8 cellular contexts compared by ENCODE assay signal in genomic region chr18:51030537-51031258, GRCh38. TPM values are rescaled to one million over a fixed set of nuclear protein-coding genes. Genes with fewer than 3 reads are reported as not detected.
DNase-seq lines count a peak whose midpoint lies in the region; ATAC-seq and TF ChIP-seq lines count a peak whose summit lies in the region.

No MANE protein-coding gene starts in this region.

- H3K4me3 Mint-ChIP-seq in activated naive CD8-positive, alpha-beta T cell treated with anti-CD3 and anti-CD28 coated beads, Interleukin-2, amount 10 ng/mL, durations not matched to agents 7 days and 5 days = peak overlapping the region; percentile 100

- H3K4me3 ChIP-seq in SJCRH30 = peak overlapping the region; percentile 85
- peak overlapping the region; percentile 54 to 97 (median 79) for H3K4me3 ChIP-seq in heart left ventricle
- peak overlapping the region; percentile 87 to 90 (median 88) for H3K4me3 ChIP-seq in transverse colon

- H3K27me3 Mint-ChIP-seq in activated naive CD8-positive, alpha-beta T cell treated with anti-CD3 and anti-CD28 coated beads, Interleukin-2, amount 10 ng/mL, durations not matched to agents 7 days and 5 days = no peaks in the 10 kb centered on the region

- no peak for TF ChIP-seq CTCF in GM20000 (IDR thresholded peaks at IDR 0.05; ENCODE audit: extremely low read depth, missing control alignments)
- no peak for TF ChIP-seq CTCF in heart left ventricle (IDR thresholded peaks at IDR 0.05)
- no peak for TF ChIP-seq CTCF in transverse colon (IDR thresholded peaks at IDR 0.05)

- H3K27ac Mint-ChIP-seq in activated naive CD8-positive, alpha-beta T cell treated with anti-CD3 and anti-CD28 coated beads, Interleukin-2, amount 10 ng/mL, durations not matched to agents 7 days and 5 days = peak overlapping the region; percentile 99

- no peaks in the 10 kb centered on the region for H3K9me3 Mint-ChIP-seq in activated naive CD8-positive, alpha-beta T cell treated with anti-CD3 and anti-CD28 coated beads, Interleukin-2, amount 10 ng/mL, durations not matched to agents 7 days and 5 days

- ATAC-seq in activated naive CD8-positive, alpha-beta T cell treated with anti-CD3 and anti-CD28 coated beads, Interleukin-2, amount 10 ng/mL, durations not matched to agents 7 days and 5 days (ENCODE audit: low read depth) = peak; percentile 62
- peak; percentile 29 to 88 (median 70) for ATAC-seq in heart left ventricle

- H3K36me3 ChIP-seq in SJCRH30 (peaks cover 17% of the 10 kb centered on the region), heart left ventricle (peaks cover 0 to 30% (median 6%) of the 10 kb centered on the region in 9 donors), transverse colon (no peaks in the 10 kb centered on the region)

- peaks cover 17% of the 10 kb centered on the region for H3K36me3 Mint-ChIP-seq in activated naive CD8-positive, alpha-beta T cell treated with anti-CD3 and anti-CD28 coated beads, Interleukin-2, amount 10 ng/mL, durations not matched to agents 7 days and 5 days

- TF ChIP-seq POLR2A in heart left ventricle (IDR thresholded peaks at IDR 0.05) = no peak
- TF ChIP-seq POLR2A in transverse colon (IDR thresholded peaks at IDR 0.05) = no peak

- POLR2A ChIA-PET in activated naive CD8-positive, alpha-beta T cell treated with anti-CD3 and anti-CD28 coated beads, Interleukin-2, amount 10 ng/mL, durations not matched to agents 7 days and 5 days (lab: Charles Lee) = interaction anchor here (0.7 to 5.3 kb wide), 19 partner anchors 9 to 750 kb away, joined by 3 to 58 read pairs (median 5); partner anchors contain the start of genes ELAC1, MBD1, ME2 and MEX3C

- 1 to 2% (median 1%) methylated on average over 12 to 66 of the region's 66 CpGs for WGBS in heart left ventricle, 4 donors
- 0% methylated on average over 2 to 20 of the region's 66 CpGs for WGBS in transverse colon (ENCODE audit: low coverage in 1 of 2), 2 donors

- DNase-seq in Caki2 (ENCODE audit: low read depth) = peak; percentile 41
- DNase-seq in GM20000 (ENCODE audit: low spot score) = peak; percentile 87
- peak; percentile 49 for DNase-seq in HT-29 (ENCODE audit: low spot score)
- peak; percentile 58 to 62 for DNase-seq in SJCRH30
- peak; percentile 79 for DNase-seq in activated naive CD8-positive, alpha-beta T cell treated with anti-CD3 and anti-CD28 coated beads, Interleukin-2, amount 10 ng/mL, durations not matched to agents 7 days and 5 days
- peak; percentile 75 to 88 (median 81) for DNase-seq in heart left ventricle
- peak; percentile 50 for DNase-seq in pons (ENCODE audit: low spot score)
- peak; percentile 81 for DNase-seq in transverse colon

- in situ Hi-C loops in Caki2 (cut with HindIII; ENCODE audit: low pct_unique_long_range_greater_than_20kb, low sequenced_read_pairs) (no loop called here), transverse colon (cut with MboI; ENCODE audit: low pct_ligation_motif_present in 1 of 4, low pct_unique_long_range_greater_than_20kb in 1 of 4, low sequenced_read_pairs in 3 of 4) (loop anchor here in 2 of 4 donors (25.0 kb wide), 2 partner anchors 143 to 218 kb away; partner anchors contain the start of genes MRO (in 2 of the 2) and ME2 (in 1 of the 2))

- intact Hi-C loops in heart left ventricle (cut with DNase I) (loop anchor here in 5 of 10 donors (1.0 to 10.0 kb wide), 6 partner anchors 62 to 167 kb away; partner anchors contain the start of genes ME2 (in 4 of the 5), ELAC1 (in 2 of the 5) and MEX3C (in 2 of the 5)), transverse colon (cut with DNase I; ENCODE audit: low total_unique reads) (loop anchor here (10.0 kb wide), 1 partner anchor 206 kb away; the partner anchor contains the start of gene MRO)

- H3K9me3 ChIP-seq in SJCRH30 (replicated peaks) = no peaks in the 10 kb centered on the region
- no peaks in the 10 kb centered on the region for H3K9me3 ChIP-seq in heart left ventricle
- no peaks in the 10 kb centered on the region for H3K9me3 ChIP-seq in transverse colon

- H3K4me1 ChIP-seq in SJCRH30 = no peaks in the 10 kb centered on the region
- H3K4me1 ChIP-seq in heart left ventricle = peaks cover 13 to 75% (median 54%) of the 10 kb centered on the region in 12 donors
- peaks cover 21 to 68% (median 40%) of the 10 kb centered on the region in 4 donors for H3K4me1 ChIP-seq in transverse colon

- TF ChIP-seq EP300 in transverse colon (IDR thresholded peaks at IDR 0.05; ENCODE audit: low read depth) = no peak

- H3K27ac ChIP-seq in SJCRH30 (peak overlapping the region; percentile 76), heart left ventricle (peak overlapping the region; percentile 92 to 99 (median 98)), transverse colon (peak overlapping the region; percentile 97 to 99 (median 98))

- H3K27me3 ChIP-seq in SJCRH30 (no peaks in the 10 kb centered on the region), heart left ventricle (no peaks in the 10 kb centered on the region), transverse colon (no peaks in the 10 kb centered on the region)

- H3K4me1 Mint-ChIP-seq in activated naive CD8-positive, alpha-beta T cell treated with anti-CD3 and anti-CD28 coated beads, Interleukin-2, amount 10 ng/mL, durations not matched to agents 7 days and 5 days = peaks cover 48% of the 10 kb centered on the region

RNA-seq across cellular contexts. Expression of gene SMAD4, which starts 0.7 kb away (rescaled TPM):
- 39.4 and 48.9 TPM in 2 replicates for total RNA-seq in Caki2 (2014; rRNA removed; shearing (Covaris generic); ENCODE audit: low replicate concordance)
- 6.7 and 7.2 TPM in 2 replicates for total RNA-seq in HT-29 (2014; rRNA removed; shearing (Covaris generic))
- total RNA-seq in SJCRH30 (2014; rRNA removed; shearing (Covaris generic)) = 97.2 and 108 TPM in 2 replicates
- 100 to 1,000 TPM in 1 of 2 experiments, 10 to 100 TPM in 1; 84.9 to 105 TPM for total RNA-seq in activated naive CD8-positive, alpha-beta T cell treated with anti-CD3 and anti-CD28 coated beads, Interleukin-2, amount 10 ng/mL, durations not matched to agents 7 days and 5 days
- total RNA-seq in heart left ventricle (100 to 1,000 TPM in 2 of 9 donors, 10 to 100 TPM in 7; 78.6 to 103 (median 92.0) TPM), transverse colon (100 to 1,000 TPM in 1 of 4 donors, 10 to 100 TPM in 3; 77.1 to 172 (median 85.6) TPM)
- 10 to 100 TPM; 10.8 to 52.3 TPM for polyA plus RNA-seq in heart left ventricle

Comparison
In these comparisons a context has a peak if more than half of its experiments do, and no peak if none do; other contexts are left out.
1. Peak in every context shown above with its lines: DNase-seq, ATAC-seq, H3K4me3 ChIP-seq and H3K27ac ChIP-seq.